Comparison of ENCODE assay signal across 9 cellular contexts in genomic region chr10:93386496-93387369, GRCh38.
DNase-seq lines count a peak whose midpoint lies in the region; ATAC-seq and TF ChIP-seq lines count a peak whose summit lies in the region.
"Had no signal": no experiment of that assay in that cellular context is flagged by ENCODE, and none has a peak within 500 bp of the region (broad histone marks: within the 10 kb centered on the region; RNA-seq: fewer than 3 reads in every experiment).

No MANE protein-coding gene starts in this region.

- peak overlapping the region; percentile 15 to 71 (median 63) for H3K4me3 Mint-ChIP-seq in CD4-positive, alpha-beta memory T cell
- H3K4me3 Mint-ChIP-seq in nephron progenitor cell: no peak overlapping the region
- H3K4me3 Mint-ChIP-seq: nephron had no signal

- H3K9me3 ChIP-seq in CD4-positive, alpha-beta memory T cell (ENCODE audit: control insufficient read depth in 1 of 2, low read length in 2 of 2): no peaks in the 10 kb centered on the region

- H3K9me3 Mint-ChIP-seq in CD4-positive, alpha-beta memory T cell: no peaks in the 10 kb centered on the region
- H3K9me3 Mint-ChIP-seq in nephron progenitor cell: no peaks in the 10 kb centered on the region
- H3K9me3 Mint-ChIP-seq: nephron had no signal

- H3K36me3 Mint-ChIP-seq in CD4-positive, alpha-beta memory T cell: no peaks in the 10 kb centered on the region
- H3K36me3 Mint-ChIP-seq in nephron progenitor cell (ENCODE audit: low read depth): peaks cover 14% of the 10 kb centered on the region

- TF ChIP-seq CTCF in coronary artery (IDR thresholded peaks at IDR 0.05) (no peak), nephron progenitor cell (IDR thresholded peaks at IDR 0.05) (no peak)

- H3K4me1 Mint-ChIP-seq in CD4-positive, alpha-beta memory T cell: peaks cover 14 to 30% (median 17%) of the 10 kb centered on the region in 4 donors
- peaks cover 26% of the 10 kb centered on the region for H3K4me1 Mint-ChIP-seq in nephron progenitor cell

- H3K36me3 ChIP-seq in CD4-positive, alpha-beta memory T cell (ENCODE audit: insufficient read depth, low read length): no peaks in the 10 kb centered on the region

- no peak for ATAC-seq in GM18519 (IDR thresholded peaks at IDR 0.05; ENCODE audit: low FRiP score, unreplicated experiment)

- no peaks in the 10 kb centered on the region for H3K27me3 ChIP-seq in CD4-positive, alpha-beta memory T cell (ENCODE audit: insufficient read depth, low read length)

- peaks cover 17% of the 10 kb centered on the region for H3K4me1 ChIP-seq in CD4-positive, alpha-beta memory T cell (ENCODE audit: insufficient read depth, low read length)

- DNase-seq in CD4-positive, alpha-beta memory T cell: peak in 3 of 5 donors; percentile 13 to 27 (median 16)
- peak; percentile 92 for DNase-seq in MV-4-11 (lab: John Stamatoyannopoulos, UW)
- no peak for DNase-seq in coronary artery (ENCODE audit: low spot score)
- DNase-seq in nephron progenitor cell: no peak
- DNase-seq in NCI-H82 (lab: John Stamatoyannopoulos, UW): no peak
- DNase-seq in NCI-H1694 (lab: John Stamatoyannopoulos, UW): no peak
- no peak for DNase-seq in NCI-H146 treated with DMSO at 0.1 percent for 48 hours (lab: John Stamatoyannopoulos, UW; ENCODE audit: unreplicated experiment)

- peak overlapping the region; percentile 6 to 87 (median 50) for H3K27ac Mint-ChIP-seq in CD4-positive, alpha-beta memory T cell
- H3K27ac Mint-ChIP-seq in nephron progenitor cell: peak overlapping the region; percentile 12
- H3K27ac Mint-ChIP-seq: nephron had no signal

- CTCF ChIA-PET in CD4-positive, alpha-beta memory T cell (lab: Charles Lee; ENCODE audit: partially characterized antibody): interaction anchor here (1.1 to 23.8 kb wide), 3 partner anchors 10 to 95 kb away, joined by 3 to 726 read pairs (median 37); partner anchors contain the start of gene MYOF

- intact Hi-C loops in CD4-positive, alpha-beta memory T cell (cut with micrococcal nuclease): no loop called here

- no peak overlapping the region for H3K4me3 ChIP-seq in CD4-positive, alpha-beta memory T cell (ENCODE audit: low read length in 2 of 2)
- peak overlapping the region; percentile 9 for H3K4me3 ChIP-seq in coronary artery

- H3K27me3 Mint-ChIP-seq in CD4-positive, alpha-beta memory T cell: peaks cover 1 to 2% of the 10 kb centered on the region in 2 donors
- H3K27me3 Mint-ChIP-seq in nephron progenitor cell (ENCODE audit: low read depth, poor library complexity): peaks cover 2% of the 10 kb centered on the region

- H3K27ac ChIP-seq in CD4-positive, alpha-beta memory T cell (ENCODE audit: low read depth, low read length): no peak overlapping the region
- H3K27ac ChIP-seq in coronary artery: peak overlapping the region in 1 of 2 donors; percentile 75

- POLR2A ChIA-PET in CD4-positive, alpha-beta memory T cell (lab: Charles Lee; ENCODE audit: partially characterized antibody): no interaction called here

Comparison
In these comparisons a context has a peak if more than half of its experiments do, and no peak if none do; other contexts are left out.
1. DNase-seq: peak in CD4-positive, alpha-beta memory T cell (3 of 5) and MV-4-11 (single experiment); none in coronary artery (single experiment), nephron progenitor cell (single experiment), NCI-H82 (single experiment), NCI-H1694 (single experiment) and NCI-H146 treated with DMSO at 0.1 percent for 48 hours (single experiment).